17 cellular contexts compared by ENCODE assay signal in the genomic region with DNA sequence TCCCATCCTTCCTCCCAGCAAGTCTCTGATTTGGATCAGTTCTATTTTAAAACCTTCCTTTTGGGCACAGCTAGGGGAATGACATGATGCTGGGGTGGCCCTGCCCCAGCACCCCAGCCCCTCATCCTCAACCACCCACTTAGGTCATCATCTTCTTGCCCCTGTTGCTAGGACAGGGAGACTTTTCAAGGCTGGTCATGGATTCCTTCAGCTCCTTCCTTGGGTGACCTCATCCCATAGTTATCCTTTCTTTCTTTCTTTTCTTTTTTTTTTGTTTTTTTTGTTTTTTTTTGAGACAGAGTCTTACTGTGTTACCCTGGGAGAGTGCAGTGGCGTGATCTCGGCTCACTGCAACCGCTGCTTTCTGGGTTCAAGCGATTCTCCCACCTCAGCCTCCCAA.
"Had no signal": no experiment of that assay in that cellular context is flagged by ENCODE, and none has a peak within 500 bp of the region (broad histone marks: within the 10 kb centered on the region; RNA-seq: fewer than 3 reads in every experiment).

No MANE protein-coding gene starts in this region.

- H3K27ac Mint-ChIP-seq: activated T-helper 17 cell treated with anti-CD3 and anti-CD28 coated beads, Interleukin-2, amount 50 U/mL, for 72 hours; nephron; type B pancreatic cell had no signal

- H3K79me2 ChIP-seq: hepatocyte had no signal

- H3K4me1 Mint-ChIP-seq: activated T-helper 17 cell treated with anti-CD3 and anti-CD28 coated beads, Interleukin-2, amount 50 U/mL, for 72 hours had no signal

- H3K27ac ChIP-seq: gastroesophageal sphincter, hepatocyte, left ventricle myocardium inferior, VCaP had no signal

- H3K9me3 Mint-ChIP-seq: activated T-helper 17 cell treated with anti-CD3 and anti-CD28 coated beads, Interleukin-2, amount 50 U/mL, for 72 hours; nephron; type B pancreatic cell had no signal

- H2AFZ ChIP-seq: hepatocyte had no signal

- H3K27me3 ChIP-seq: gastroesophageal sphincter, hepatocyte had no signal

- FAIRE-seq: kidney had no signal

- H3K36me3 ChIP-seq: gastroesophageal sphincter, left ventricle myocardium inferior had no signal

- DNase-seq: activated CD4-positive, alpha-beta T cell treated with anti-CD3 and anti-CD28 coated beads for 1 hour; activated CD4-positive, alpha-beta T cell treated with anti-CD3 and anti-CD28 coated beads, Interleukin-2, amount 50 U/mL, for 48 hours; activated naive CD4-positive, alpha-beta T cell treated with Interleukin-2 at 50 U/mL for 16 hours; kidney; left ventricle myocardium inferior; nucleus accumbens; retina; stimulated activated CD4-positive, alpha-beta T cell treated with anti-CD3 and anti-CD28 coated beads, Interleukin-15, amount 100 ng/mL, for 24 hours; stimulated activated CD4-positive, alpha-beta T cell treated with anti-CD3 and anti-CD28 coated beads, Interleukin-4, amount 100 ng/mL, for 1 hour; stimulated activated naive CD4-positive, alpha-beta T cell treated with Interleukin-2 at 50 U/mL for 16 hours; substantia nigra had no signal

- H3K4me2 ChIP-seq: hepatocyte had no signal

- ATAC-seq: activated T-helper 17 cell treated with anti-CD3 and anti-CD28 coated beads, Interleukin-2, amount 50 U/mL, for 72 hours; gastroesophageal sphincter had no signal

- H3K4me3 Mint-ChIP-seq: activated T-helper 17 cell treated with anti-CD3 and anti-CD28 coated beads, Interleukin-2, amount 50 U/mL, for 72 hours; nephron; type B pancreatic cell had no signal

- H3K4me1 ChIP-seq: gastroesophageal sphincter had no signal

- H3K9me3 ChIP-seq: gastroesophageal sphincter, left ventricle myocardium inferior had no signal

- H3K4me3 ChIP-seq: gastroesophageal sphincter, hepatocyte, left ventricle myocardium inferior had no signal

- H3K36me3 Mint-ChIP-seq: type B pancreatic cell had no signal
